ENCODE assay signal across 10 cellular contexts in genomic region chr7:75880242-75880641, GRCh38. TPM values are rescaled to one million over a fixed set of nuclear protein-coding genes. Genes with fewer than 3 reads are reported as not detected.
DNase-seq lines count a peak whose midpoint lies in the region; ATAC-seq and TF ChIP-seq lines count a peak whose summit lies in the region.
"Had no signal": no experiment of that assay in that cellular context is flagged by ENCODE, and none has a peak within 500 bp of the region (broad histone marks: within the 10 kb centered on the region; RNA-seq: fewer than 3 reads in every experiment).

No MANE protein-coding gene starts in this region.

- peaks cover 46 to 52% (median 49%) of the 10 kb centered on the region in 11 experiments for H3K36me3 ChIP-seq in BLaER1 treated with 17β-estradiol and CSF1 and Interleukin-3, amounts not matched to agents 10 nM and 100 nM
- no peaks in the 10 kb centered on the region for H3K36me3 ChIP-seq in ovary

- H3K36me3 Mint-ChIP-seq in chondrocyte (ENCODE audit: low read depth) = peaks cover 15% of the 10 kb centered on the region
- peaks cover 35% of the 10 kb centered on the region for H3K36me3 Mint-ChIP-seq in nephron (ENCODE audit: low read depth)

- peak overlapping the region; percentile 84 to 99 (median 95) for H3K4me2 ChIP-seq in BLaER1 treated with 17β-estradiol and CSF1 and Interleukin-3, amounts not matched to agents 10 nM and 100 nM

- peak overlapping the region; percentile 95 for H3K4me3 Mint-ChIP-seq in chondrocyte (ENCODE audit: unreplicated experiment)
- peak overlapping the region; percentile 94 to 96 (median 94) for H3K4me3 Mint-ChIP-seq in nephron

- no peak for TF ChIP-seq POLR2A in ovary (IDR thresholded peaks at IDR 0.05)

- H3K9me3 ChIP-seq in BLaER1 treated with 17β-estradiol and CSF1 and Interleukin-3, amounts not matched to agents 10 nM and 100 nM (replicated peaks in 1 of 11) = no peaks in the 10 kb centered on the region
- H3K9me3 ChIP-seq in ovary = no peaks in the 10 kb centered on the region

- no peaks in the 10 kb centered on the region for H3K27me3 Mint-ChIP-seq in chondrocyte (ENCODE audit: low read depth)
- H3K27me3 Mint-ChIP-seq in nephron (ENCODE audit: low read depth) = no peaks in the 10 kb centered on the region

- no peak overlapping the region for H3K27ac ChIP-seq in BLaER1 treated with 17β-estradiol and CSF1 and Interleukin-3, amounts not matched to agents 10 nM and 100 nM
- no peak overlapping the region for H3K27ac ChIP-seq in ovary

- peaks cover 3 to 54% (median 8%) of the 10 kb centered on the region in 11 experiments; a peak in 12 of 22 replicates for H4K20me1 ChIP-seq in BLaER1 treated with 17β-estradiol and CSF1 and Interleukin-3, amounts not matched to agents 10 nM and 100 nM

- H3K9ac ChIP-seq in BLaER1 treated with 17β-estradiol and CSF1 and Interleukin-3, amounts not matched to agents 10 nM and 100 nM = peak overlapping the region in 6 of 11 experiments; percentile 85 to 92 (median 90); a peak in 10 of 22 replicates

- no peaks in the 10 kb centered on the region for H3K27me3 ChIP-seq in BLaER1 treated with 17β-estradiol and CSF1 and Interleukin-3, amounts not matched to agents 10 nM and 100 nM
- no peaks in the 10 kb centered on the region for H3K27me3 ChIP-seq in ovary

- TF ChIP-seq CTCF in LNCaP clone FGC (IDR thresholded peaks at IDR 0.05; ENCODE audit: control insufficient read depth, extremely low read depth, insufficient read depth) = no peak
- no peak for TF ChIP-seq CTCF in chondrocyte (IDR thresholded peaks at IDR 0.05)
- no peak for TF ChIP-seq CTCF in nephron (IDR thresholded peaks at IDR 0.05; ENCODE audit: unreplicated experiment in 3 of 3)
- TF ChIP-seq CTCF in ovary (IDR thresholded peaks at IDR 0.05) = no peak

- peak overlapping the region; percentile 71 to 99 (median 90); a peak in 17 of 20 replicates for H3K4me3 ChIP-seq in BLaER1 treated with 17β-estradiol and CSF1 and Interleukin-3, amounts not matched to agents 10 nM and 100 nM
- H3K4me3 ChIP-seq in LNCaP clone FGC (ENCODE audit: low read depth, low read length) (peak overlapping the region; percentile 98), ovary (no peak overlapping the region)

- H3K9me3 Mint-ChIP-seq in chondrocyte (ENCODE audit: low read depth) = no peaks in the 10 kb centered on the region
- no peaks in the 10 kb centered on the region for H3K9me3 Mint-ChIP-seq in nephron

- DNase-seq in LNCaP clone FGC (ENCODE audit: low read depth) = no peak
- DNase-seq in chondrocyte (ENCODE audit: low spot score) = no peak
- no peak for DNase-seq in ovary
- no peak for DNase-seq in activated CD8-positive, alpha-beta memory T cell treated with anti-CD3 and anti-CD28 coated beads, Interleukin-2, amount 50 U/mL, for 4 hours
- DNase-seq: NCI-H1694, WERI-Rb-1 had no signal

- TF ChIP-seq EP300 in ovary (IDR thresholded peaks at IDR 0.05) = no peak

- WGBS in ovary, 3 donors = 67 to 87% (median 81%) methylated on average over 4 of the region's 4 CpGs

- intact Hi-C loops in ovary (cut with DNase I) = loop anchor here in 1 of 4 donors (5.0 kb wide), 1 partner anchor 137 kb away; no protein-coding TSS in a partner anchor

- ATAC-seq in GM18873 (IDR thresholded peaks at IDR 0.05; ENCODE audit: low FRiP score, unreplicated experiment) (no peak), GM19467 (IDR thresholded peaks at IDR 0.05; ENCODE audit: unreplicated experiment) (no peak)

- H3K27ac Mint-ChIP-seq in chondrocyte (ENCODE audit: unreplicated experiment) = no peak overlapping the region
- H3K27ac Mint-ChIP-seq in nephron = peak overlapping the region in 2 of 3 experiments; percentile 40 to 86

- H3K4me1 Mint-ChIP-seq in chondrocyte (ENCODE audit: low read depth) = peaks cover 27% of the 10 kb centered on the region
- H3K4me1 Mint-ChIP-seq in nephron = peaks cover 30% of the 10 kb centered on the region

- H3K4me1 ChIP-seq in BLaER1 treated with 17β-estradiol and CSF1 and Interleukin-3, amounts not matched to agents 10 nM and 100 nM = peaks cover 46 to 89% (median 60%) of the 10 kb centered on the region in 10 experiments
- peaks cover 6% of the 10 kb centered on the region for H3K4me1 ChIP-seq in ovary (ENCODE audit: insufficient read depth)

RNA-seq across cellular contexts. Expression of gene RHBDD2, which starts 1.4 kb away (rescaled TPM):
- total RNA-seq in chondrocyte = 32.0 to 35.6 TPM (median 33.8 TPM) in 3 replicates
- total RNA-seq in ovary = 10 to 100 TPM; 26.6 to 83.2 (median 68.5) TPM
- 10 to 100 TPM; 78.9 to 99.3 TPM for polyA plus RNA-seq in ovary

RNA-seq across cellular contexts. Expression of gene POR, which starts 34.7 kb away (rescaled TPM):
- total RNA-seq in chondrocyte (53.8 to 62.2 TPM (median 55.6 TPM) in 3 replicates), ovary (100 to 1,000 TPM in 6 of 7 donors, 10 to 100 TPM in 1; 91.2 to 191 (median 148) TPM)
- polyA plus RNA-seq in ovary = 100 to 1,000 TPM in 1 of 2 donors, 10 to 100 TPM in 1; 71.8 to 144 TPM
